ENCODE assay signal across 8 cellular contexts in genomic region chr3:9793161-9793781, GRCh38. TPM values are rescaled to one million over a fixed set of nuclear protein-coding genes. Genes with fewer than 3 reads are reported as not detected.
DNase-seq lines count a peak whose midpoint lies in the region; ATAC-seq and TF ChIP-seq lines count a peak whose summit lies in the region.

No MANE protein-coding gene starts in this region.

- peaks cover 8% of the 10 kb centered on the region in 2 donors for H3K36me3 ChIP-seq in prostate gland

- H3K27me3 Mint-ChIP-seq in activated naive CD4-positive, alpha-beta T cell treated with anti-CD3 and anti-CD28 coated beads, Interleukin-2, amount 10 ng/mL, durations not matched to agents 7 days and 5 days = no peaks in the 10 kb centered on the region
- H3K27me3 Mint-ChIP-seq in glutamatergic neuron (ENCODE audit: unreplicated experiment) = peaks cover 11% of the 10 kb centered on the region

- no peaks in the 10 kb centered on the region for H3K4me1 ChIP-seq in prostate gland (replicated peaks)

- no peaks in the 10 kb centered on the region for H3K9me3 Mint-ChIP-seq in activated naive CD4-positive, alpha-beta T cell treated with anti-CD3 and anti-CD28 coated beads, Interleukin-2, amount 10 ng/mL, durations not matched to agents 7 days and 5 days
- H3K9me3 Mint-ChIP-seq in glutamatergic neuron (ENCODE audit: unreplicated experiment) = peaks cover 12% of the 10 kb centered on the region

- H3K4me3 ChIP-seq in prostate gland = peak overlapping the region; percentile 92 to 97

- DNase-seq in NCI-H2029 (lab: John Stamatoyannopoulos, UW) = peak; percentile 42
- no peak for DNase-seq in NCI-H2029 treated with DMSO at 0.1 percent for 48 hours (lab: John Stamatoyannopoulos, UW)
- peak; percentile 34 for DNase-seq in LoVo (ENCODE audit: low spot score)
- peak; percentile 51 for DNase-seq in activated naive CD4-positive, alpha-beta T cell treated with anti-CD3 and anti-CD28 coated beads, Interleukin-2, amount 10 ng/mL, durations not matched to agents 7 days and 5 days
- no peak for DNase-seq in glutamatergic neuron
- no peak for DNase-seq in prostate gland (ENCODE audit: low spot score)
- no peak for DNase-seq in hippocampal formation (lab: John Stamatoyannopoulos, UW)

- H3K27ac ChIP-seq in prostate gland = peak overlapping the region; percentile 95 to 96

- H3K4me1 Mint-ChIP-seq in activated naive CD4-positive, alpha-beta T cell treated with anti-CD3 and anti-CD28 coated beads, Interleukin-2, amount 10 ng/mL, durations not matched to agents 7 days and 5 days = peaks cover 68% of the 10 kb centered on the region
- peaks cover 6% of the 10 kb centered on the region for H3K4me1 Mint-ChIP-seq in glutamatergic neuron (ENCODE audit: low read depth, unreplicated experiment)

- ATAC-seq in HG02973 (IDR thresholded peaks at IDR 0.05; ENCODE audit: unreplicated experiment) = no peak

- 1% methylated on average over 22 of the region's 23 CpGs for WGBS in prostate gland

- peak overlapping the region; percentile 100 for H3K27ac Mint-ChIP-seq in activated naive CD4-positive, alpha-beta T cell treated with anti-CD3 and anti-CD28 coated beads, Interleukin-2, amount 10 ng/mL, durations not matched to agents 7 days and 5 days
- peak overlapping the region; percentile 100 for H3K27ac Mint-ChIP-seq in glutamatergic neuron (ENCODE audit: unreplicated experiment)

- H3K27me3 ChIP-seq in prostate gland (replicated peaks; ENCODE audit: insufficient read depth) = no peaks in the 10 kb centered on the region

- CTCF ChIA-PET in activated naive CD4-positive, alpha-beta T cell treated with anti-CD3 and anti-CD28 coated beads, Interleukin-2, amount 10 ng/mL, durations not matched to agents 7 days and 5 days (lab: Charles Lee) = interaction anchor here (0.8 to 1.7 kb wide), 6 partner anchors 12 to 141 kb away, joined by 3 to 6 read pairs (median 4); partner anchors contain the start of gene OGG1

- intact Hi-C loops in prostate gland (cut with DNase I) = no loop called here

- H3K36me3 Mint-ChIP-seq in activated naive CD4-positive, alpha-beta T cell treated with anti-CD3 and anti-CD28 coated beads, Interleukin-2, amount 10 ng/mL, durations not matched to agents 7 days and 5 days = peaks cover 61% of the 10 kb centered on the region
- peaks cover 8% of the 10 kb centered on the region for H3K36me3 Mint-ChIP-seq in glutamatergic neuron (ENCODE audit: unreplicated experiment)

- peak; percentile 49 for TF ChIP-seq POLR2A in prostate gland (IDR thresholded peaks at IDR 0.05)

- no peaks in the 10 kb centered on the region for H3K9me3 ChIP-seq in prostate gland

- peak overlapping the region; percentile 96 for H3K4me3 Mint-ChIP-seq in activated naive CD4-positive, alpha-beta T cell treated with anti-CD3 and anti-CD28 coated beads, Interleukin-2, amount 10 ng/mL, durations not matched to agents 7 days and 5 days
- H3K4me3 Mint-ChIP-seq in glutamatergic neuron (ENCODE audit: unreplicated experiment) = peak overlapping the region; percentile 97

- TF ChIP-seq CTCF in glutamatergic neuron (IDR thresholded peaks at IDR 0.05; ENCODE audit: partially characterized antibody, unreplicated experiment) (no peak), prostate gland (IDR thresholded peaks at IDR 0.05) (peak in 2 of 4 experiments; percentile 3 to 4)

RNA-seq across cellular contexts. Expression of gene ARPC4, which starts 0.4 kb away (rescaled TPM):
- total RNA-seq in glutamatergic neuron (ENCODE audit: unreplicated experiment) = 164 TPM
- 100 to 1,000 TPM; 121 to 152 TPM for total RNA-seq in prostate gland

RNA-seq across cellular contexts. Expression of gene TADA3, which starts 1.0 kb away (rescaled TPM):
- total RNA-seq in glutamatergic neuron (ENCODE audit: unreplicated experiment) = 59.1 TPM
- total RNA-seq in prostate gland = 100 to 1,000 TPM; 130 to 131 TPM

RNA-seq across cellular contexts. Expression of gene TTLL3, which starts 16.8 kb away (rescaled TPM):
- total RNA-seq in glutamatergic neuron (ENCODE audit: unreplicated experiment) (45.7 TPM), prostate gland (10 to 100 TPM; 40.7 to 69.0 TPM)

RNA-seq across cellular contexts. Expression of gene CAMK1, which starts 23.5 kb away (rescaled TPM):
- 8.2 TPM for total RNA-seq in glutamatergic neuron (ENCODE audit: unreplicated experiment)
- 100 to 1,000 TPM in 1 of 2 donors, 10 to 100 TPM in 1; 74.4 to 167 TPM for total RNA-seq in prostate gland

RNA-seq across cellular contexts. Expression of gene OGG1, which starts 43.5 kb away (rescaled TPM):
- total RNA-seq in glutamatergic neuron (ENCODE audit: unreplicated experiment) (76.5 TPM), prostate gland (10 to 100 TPM; 22.6 to 38.2 TPM)

Comparison
In these comparisons a context has a peak if more than half of its experiments do, and no peak if none do; other contexts are left out.
1. DNase-seq: peak in NCI-H2029 (single experiment), LoVo (single experiment) and activated naive CD4-positive, alpha-beta T cell treated with anti-CD3 and anti-CD28 coated beads, Interleukin-2, amount 10 ng/mL, durations not matched to agents 7 days and 5 days (single experiment); none in NCI-H2029 treated with DMSO at 0.1 percent for 48 hours (single experiment), glutamatergic neuron (single experiment), prostate gland (single experiment) and hippocampal formation (0 of 2).